8 cellular contexts compared by ENCODE assay signal in the genomic region with DNA sequence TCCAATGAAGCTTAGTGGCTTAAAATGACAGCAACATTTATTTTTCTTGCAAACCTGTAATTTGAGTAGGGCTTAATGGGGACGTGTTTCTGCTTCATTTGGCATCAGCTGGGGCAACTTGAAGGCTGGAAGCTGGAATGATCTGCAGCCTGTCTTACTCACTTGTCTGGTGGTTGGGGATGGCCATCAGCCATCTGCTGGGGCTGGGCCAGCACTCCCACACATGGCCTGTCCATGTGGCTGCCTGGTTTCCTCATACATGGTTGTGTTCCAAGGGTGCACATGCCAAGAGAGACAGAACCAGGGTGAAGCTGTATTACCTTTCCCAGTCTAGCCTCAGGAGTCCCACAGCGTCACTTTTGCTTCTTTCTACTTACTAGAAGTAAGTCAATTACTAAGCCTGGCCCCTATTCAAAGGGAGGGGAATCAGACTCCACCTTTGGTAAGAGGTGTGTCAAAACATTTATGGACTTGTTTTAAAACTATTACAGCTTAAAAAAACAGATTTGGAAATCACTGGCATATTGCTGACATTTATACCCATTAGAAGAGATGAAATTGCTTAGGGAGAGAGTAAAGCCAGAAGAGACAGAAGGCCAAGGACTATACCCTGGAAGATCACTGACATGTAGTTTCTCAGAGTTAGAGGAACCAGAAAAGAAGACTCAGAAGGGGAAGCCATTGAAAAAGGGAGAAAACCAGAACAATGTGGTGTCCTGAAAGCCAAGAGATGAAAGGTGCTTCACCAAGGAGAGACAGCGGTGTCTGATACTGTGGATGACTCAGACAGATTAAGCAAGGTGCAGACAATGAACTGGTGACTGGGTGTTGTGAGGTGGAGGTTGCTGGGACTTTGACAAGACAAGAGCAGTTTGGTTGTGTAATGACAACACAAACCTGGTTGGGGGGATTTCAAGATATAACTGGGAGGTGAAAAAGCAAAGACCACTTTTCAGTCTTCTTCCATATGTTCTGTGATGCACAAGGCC.
DNase-seq lines count a peak whose midpoint lies in the region; ATAC-seq and TF ChIP-seq lines count a peak whose summit lies in the region.

No MANE protein-coding gene starts in this region.

- H3K9me3 ChIP-seq in heart right ventricle: peaks cover 0 to 12% (median 0%) of the 10 kb centered on the region in 11 donors

- intact Hi-C loops in heart right ventricle (cut with DNase I): no loop called here

- CTCF ChIA-PET in HEK293T (lab: Yijun Ruan, JAX): interaction anchor here (0.5 to 0.7 kb wide), 2 partner anchors 111 to 926 kb away, joined by 3 read pairs; no protein-coding TSS in a partner anchor

- ATAC-seq in SK-N-SH treated with all-trans-retinoic acid at 6 μM for 48 hours (peak; percentile 92), heart right ventricle (peak; percentile 91 to 98 (median 96)), GM19351 (IDR thresholded peaks at IDR 0.05; ENCODE audit: unreplicated experiment) (no peak)

- peak overlapping the region in 7 of 10 donors; percentile 10 to 57 (median 42) for H3K27ac ChIP-seq in heart right ventricle

- H3K27me3 ChIP-seq in heart right ventricle: no peaks in the 10 kb centered on the region

- H3K4me1 ChIP-seq in heart right ventricle: peaks cover 0 to 23% (median 16%) of the 10 kb centered on the region in 9 donors

- H3K36me3 ChIP-seq in heart right ventricle: no peaks in the 10 kb centered on the region

- no peak for TF ChIP-seq CTCF in heart right ventricle (IDR thresholded peaks at IDR 0.05)

- POLR2A ChIA-PET in HEK293T (lab: Yijun Ruan, JAX): no interaction called here

- DNase-seq in HEK293T (ENCODE audit: extremely low spot score): peak; percentile 20
- DNase-seq in heart right ventricle: peak; percentile 71 to 74
- peak; percentile 97 for DNase-seq in stromal cell of bone marrow (ENCODE audit: low read depth)
- DNase-seq in islet precursor cell: no peak
- no peak for DNase-seq in NCI-H128 (lab: John Stamatoyannopoulos, UW; ENCODE audit: unreplicated experiment)
- no peak for DNase-seq in LoVo (ENCODE audit: low spot score)

- no peak overlapping the region for H3K4me3 ChIP-seq in heart right ventricle

- WGBS in heart right ventricle, 2 donors: 42 to 67% methylated on average over 3 of the region's 3 CpGs

TF ChIP-seq in HEK293T, 16 proteins besides CTCF, POLR2A, EP300 and RAD21:
- TF ChIP-seq, protein P1, sequence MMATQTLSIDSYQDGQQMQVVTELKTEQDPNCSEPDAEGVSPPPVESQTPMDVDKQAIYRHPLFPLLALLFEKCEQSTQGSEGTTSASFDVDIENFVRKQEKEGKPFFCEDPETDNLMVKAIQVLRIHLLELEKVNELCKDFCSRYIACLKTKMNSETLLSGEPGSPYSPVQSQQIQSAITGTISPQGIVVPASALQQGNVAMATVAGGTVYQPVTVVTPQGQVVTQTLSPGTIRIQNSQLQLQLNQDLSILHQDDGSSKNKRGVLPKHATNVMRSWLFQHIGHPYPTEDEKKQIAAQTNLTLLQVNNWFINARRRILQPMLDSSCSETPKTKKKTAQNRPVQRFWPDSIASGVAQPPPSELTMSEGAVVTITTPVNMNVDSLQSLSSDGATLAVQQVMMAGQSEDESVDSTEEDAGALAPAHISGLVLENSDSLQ (IDR thresholded peaks at IDR 0.05): no peak
- TF ChIP-seq FOXK2 (IDR thresholded peaks at IDR 0.05) (no peak), L3MBTL2 (conservative IDR thresholded peaks at IDR 0.05) (no peak), ELF4 (IDR thresholded peaks at IDR 0.05) (no peak), BHLHE40 (IDR thresholded peaks at IDR 0.05; ENCODE audit: borderline replicate concordance) (no peak), ARNT (IDR thresholded peaks at IDR 0.05) (no peak), CTBP1 (IDR thresholded peaks at IDR 0.05; ENCODE audit: borderline replicate concordance) (no peak), SUZ12 (IDR thresholded peaks at IDR 0.05) (no peak), FOXA1 (IDR thresholded peaks at IDR 0.05) (no peak), NFRKB (IDR thresholded peaks at IDR 0.05) (no peak), FOXM1 (IDR thresholded peaks at IDR 0.05; ENCODE audit: borderline replicate concordance) (no peak), SP1 (IDR thresholded peaks at IDR 0.05) (no peak), ZNF384 (IDR thresholded peaks at IDR 0.05) (no peak)

TF ChIP-seq in SK-N-SH treated with all-trans-retinoic acid at 6 μM for 48 hours, 23 proteins besides CTCF, POLR2A, EP300 and RAD21:
- TF ChIP-seq TCF4 (CRISPR knock-in tag; IDR thresholded peaks at IDR 0.05; ENCODE audit: borderline replicate concordance) (no peak), TOX (CRISPR knock-in tag; IDR thresholded peaks at IDR 0.05; ENCODE audit: borderline replicate concordance) (no peak; the same call in 1 of the 2 replicates), ARNTL (CRISPR knock-in tag; IDR thresholded peaks at IDR 0.05; ENCODE audit: borderline replicate concordance, low read depth) (no peak), PPARA (CRISPR knock-in tag; IDR thresholded peaks at IDR 0.05; ENCODE audit: borderline replicate concordance) (no peak), BACH2 (CRISPR knock-in tag; IDR thresholded peaks at IDR 0.05; ENCODE audit: borderline replicate concordance) (no peak), ZFP3 (CRISPR knock-in tag; IDR thresholded peaks at IDR 0.05) (no peak), ISL1 (CRISPR knock-in tag; IDR thresholded peaks at IDR 0.05) (no peak), ZNF8 (CRISPR knock-in tag; IDR thresholded peaks at IDR 0.05) (no peak), ZNF565 (CRISPR knock-in tag; conservative IDR thresholded peaks at IDR 0.05; ENCODE audit: low read depth) (no peak), ESRRG (CRISPR knock-in tag; IDR thresholded peaks at IDR 0.05) (no peak)
- TF ChIP-seq, protein P2, sequence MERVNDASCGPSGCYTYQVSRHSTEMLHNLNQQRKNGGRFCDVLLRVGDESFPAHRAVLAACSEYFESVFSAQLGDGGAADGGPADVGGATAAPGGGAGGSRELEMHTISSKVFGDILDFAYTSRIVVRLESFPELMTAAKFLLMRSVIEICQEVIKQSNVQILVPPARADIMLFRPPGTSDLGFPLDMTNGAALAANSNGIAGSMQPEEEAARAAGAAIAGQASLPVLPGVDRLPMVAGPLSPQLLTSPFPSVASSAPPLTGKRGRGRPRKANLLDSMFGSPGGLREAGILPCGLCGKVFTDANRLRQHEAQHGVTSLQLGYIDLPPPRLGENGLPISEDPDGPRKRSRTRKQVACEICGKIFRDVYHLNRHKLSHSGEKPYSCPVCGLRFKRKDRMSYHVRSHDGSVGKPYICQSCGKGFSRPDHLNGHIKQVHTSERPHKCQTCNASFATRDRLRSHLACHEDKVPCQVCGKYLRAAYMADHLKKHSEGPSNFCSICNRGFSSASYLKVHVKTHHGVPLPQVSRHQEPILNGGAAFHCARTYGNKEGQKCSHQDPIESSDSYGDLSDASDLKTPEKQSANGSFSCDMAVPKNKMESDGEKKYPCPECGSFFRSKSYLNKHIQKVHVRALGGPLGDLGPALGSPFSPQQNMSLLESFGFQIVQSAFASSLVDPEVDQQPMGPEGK (CRISPR knock-in tag; IDR thresholded peaks at IDR 0.05; ENCODE audit: borderline replicate concordance): no peak
- TF ChIP-seq, protein P3, sequence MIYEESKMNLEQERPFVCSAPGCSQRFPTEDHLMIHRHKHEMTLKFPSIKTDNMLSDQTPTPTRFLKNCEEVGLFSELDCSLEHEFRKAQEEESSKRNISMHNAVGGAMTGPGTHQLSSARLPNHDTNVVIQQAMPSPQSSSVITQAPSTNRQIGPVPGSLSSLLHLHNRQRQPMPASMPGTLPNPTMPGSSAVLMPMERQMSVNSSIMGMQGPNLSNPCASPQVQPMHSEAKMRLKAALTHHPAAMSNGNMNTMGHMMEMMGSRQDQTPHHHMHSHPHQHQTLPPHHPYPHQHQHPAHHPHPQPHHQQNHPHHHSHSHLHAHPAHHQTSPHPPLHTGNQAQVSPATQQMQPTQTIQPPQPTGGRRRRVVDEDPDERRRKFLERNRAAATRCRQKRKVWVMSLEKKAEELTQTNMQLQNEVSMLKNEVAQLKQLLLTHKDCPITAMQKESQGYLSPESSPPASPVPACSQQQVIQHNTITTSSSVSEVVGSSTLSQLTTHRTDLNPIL (CRISPR knock-in tag; IDR thresholded peaks at IDR 0.05; ENCODE audit: low read depth): no peak

Comparison
In these comparisons a context has a peak if more than half of its experiments do, and no peak if none do; other contexts are left out.
1. DNase-seq: peak in HEK293T (single experiment), heart right ventricle (2 of 2) and stromal cell of bone marrow (single experiment); none in islet precursor cell (single experiment), NCI-H128 (single experiment) and LoVo (single experiment).